ENCODE assay signal across 35 cellular contexts in genomic region chr3:40254491-40254890, GRCh38.
"Had no signal": no experiment of that assay in that cellular context is flagged by ENCODE, and none has a peak within 500 bp of the region (broad histone marks: within the 10 kb centered on the region; RNA-seq: fewer than 3 reads in every experiment).

No MANE protein-coding gene starts in this region.

- H3K36me3 Mint-ChIP-seq: activated naive CD4-positive, alpha-beta T cell treated with anti-CD3 and anti-CD28 coated beads, Interleukin-2, amount 10 ng/mL, durations not matched to agents 7 days and 5 days; activated naive CD8-positive, alpha-beta T cell treated with anti-CD3 and anti-CD28 coated beads, Interleukin-2, amount 10 ng/mL, durations not matched to agents 7 days and 5 days; brain had no signal

- H3K4me1 ChIP-seq: ascending aorta had no signal

- H3K9me3 Mint-ChIP-seq: activated B cell treated with CpG ODN at 0.5 μM for 24 hours; activated CD4-positive, alpha-beta memory T cell treated with anti-CD3 and anti-CD28 coated beads for 36 hours; activated CD4-positive, alpha-beta T cell treated with anti-CD3 and anti-CD28 coated beads, Interleukin-2, amount 10 ng/mL, durations not matched to agents 24 days and 14 days; activated CD8-positive, alpha-beta T cell treated with anti-CD3 and anti-CD28 coated beads for 36 hours; activated naive CD4-positive, alpha-beta T cell treated with anti-CD3 and anti-CD28 coated beads, Interleukin-2, amount 10 ng/mL, durations not matched to agents 7 days and 5 days; activated naive CD4-positive, alpha-beta T cell treated with anti-CD3 and anti-CD28 coated beads, Interleukin-2, amount 50 U/mL, for 24 hours; activated naive CD8-positive, alpha-beta T cell treated with anti-CD3 and anti-CD28 coated beads, Interleukin-2, amount 10 ng/mL, durations not matched to agents 7 days and 5 days; activated naive CD8-positive, alpha-beta T cell treated with anti-CD3 and anti-CD28 coated beads, Interleukin-2, amount 50 U/mL, for 24 hours; activated T-cell treated with anti-CD3 and anti-CD28 coated beads, Interleukin-2, amount 50 U/mL, for 24 hours; activated T-helper 2 cell treated with anti-CD3 and anti-CD28 coated beads, Interferon-gamma antibody, Interleukin-2, Interleukin-4, amounts not matched to agents 10 μg/mL and 5 μg/mL and 100 μg/mL, durations not matched to agents 14 hours and 24 hours and 36 hours; brain; central memory CD8-positive, alpha-beta T cell; T-helper 1 cell treated with Interleukin-12 subunit alpha and Interleukin-12 subunit beta and Interleukin-4 antibody, amounts not matched to agents 30 μg/mL and 1 μg/mL, for 36 hours; T-helper 2 cell treated with Interferon-gamma antibody and Interleukin-4, amounts not matched to agents 5 μg/mL and 100 μg/mL, for 36 hours had no signal

- FAIRE-seq: bronchial epithelial cell, TTC549 had no signal

- H3K4me3 Mint-ChIP-seq: activated B cell treated with CpG ODN at 0.5 μM for 24 hours; activated CD4-positive, alpha-beta memory T cell treated with anti-CD3 and anti-CD28 coated beads for 36 hours; activated CD4-positive, alpha-beta T cell treated with anti-CD3 and anti-CD28 coated beads, Interleukin-2, amount 10 ng/mL, durations not matched to agents 24 days and 14 days; activated CD8-positive, alpha-beta T cell treated with anti-CD3 and anti-CD28 coated beads for 36 hours; activated naive CD4-positive, alpha-beta T cell treated with anti-CD3 and anti-CD28 coated beads, Interleukin-2, amount 10 ng/mL, durations not matched to agents 7 days and 5 days; activated naive CD4-positive, alpha-beta T cell treated with anti-CD3 and anti-CD28 coated beads, Interleukin-2, amount 50 U/mL, for 24 hours; activated naive CD8-positive, alpha-beta T cell; activated naive CD8-positive, alpha-beta T cell treated with anti-CD3 and anti-CD28 coated beads, Interleukin-2, amount 10 ng/mL, durations not matched to agents 7 days and 5 days; activated naive CD8-positive, alpha-beta T cell treated with anti-CD3 and anti-CD28 coated beads, Interleukin-2, amount 50 U/mL, for 24 hours; activated T-cell treated with anti-CD3 and anti-CD28 coated beads, Interleukin-2, amount 50 U/mL, for 24 hours; brain; central memory CD8-positive, alpha-beta T cell; T-helper 1 cell treated with Interleukin-12 subunit alpha and Interleukin-12 subunit beta and Interleukin-4 antibody, amounts not matched to agents 30 μg/mL and 1 μg/mL, for 36 hours; T-helper 2 cell treated with Interferon-gamma antibody and Interleukin-4, amounts not matched to agents 5 μg/mL and 100 μg/mL, for 36 hours had no signal

- H3K27ac ChIP-seq: ascending aorta, cardiac muscle cell had no signal

- H3K4me1 Mint-ChIP-seq: activated B cell treated with CpG ODN at 0.5 μM for 24 hours; activated CD4-positive, alpha-beta T cell treated with anti-CD3 and anti-CD28 coated beads, Interleukin-2, amount 10 ng/mL, durations not matched to agents 24 days and 14 days; activated naive CD4-positive, alpha-beta T cell treated with anti-CD3 and anti-CD28 coated beads, Interleukin-2, amount 10 ng/mL, durations not matched to agents 7 days and 5 days; activated naive CD4-positive, alpha-beta T cell treated with anti-CD3 and anti-CD28 coated beads, Interleukin-2, amount 50 U/mL, for 24 hours; activated naive CD8-positive, alpha-beta T cell treated with anti-CD3 and anti-CD28 coated beads, Interleukin-2, amount 10 ng/mL, durations not matched to agents 7 days and 5 days; activated naive CD8-positive, alpha-beta T cell treated with anti-CD3 and anti-CD28 coated beads, Interleukin-2, amount 50 U/mL, for 24 hours; brain; central memory CD8-positive, alpha-beta T cell had no signal

- DNase-seq: activated B cell treated with CpG ODN at 0.5 μM for 24 hours; activated CD4-positive, alpha-beta memory T cell treated with anti-CD3 and anti-CD28 coated beads for 36 hours; activated CD4-positive, alpha-beta T cell treated with anti-CD3 and anti-CD28 coated beads for 4 hours; activated CD4-positive, alpha-beta T cell treated with anti-CD3 and anti-CD28 coated beads, Interleukin-2, amount 10 ng/mL, durations not matched to agents 24 days and 14 days; activated CD4-positive, alpha-beta T cell treated with anti-CD3 and anti-CD28 coated beads, Interleukin-2, amount 50 U/mL, for 1 hour; activated CD4-positive, alpha-beta T cell treated with anti-CD3 and anti-CD28 coated beads, Interleukin-2, amount 50 U/mL, for 4 hours; activated CD4-positive, CD25-positive, alpha-beta regulatory T cell treated with anti-CD3 and anti-CD28 coated beads, Interleukin-2, amount 50 U/mL, for 72 hours; activated CD8-positive, alpha-beta memory T cell treated with anti-CD3 and anti-CD28 coated beads, Interleukin-2, amount 50 U/mL, for 4 hours; activated CD8-positive, alpha-beta T cell treated with anti-CD3 and anti-CD28 coated beads for 36 hours; activated effector memory CD4-positive, alpha-beta T cell treated with Interleukin-2 at 50 U/mL for 16 hours; activated gamma-delta T cell; activated naive CD4-positive, alpha-beta T cell treated with anti-CD3 and anti-CD28 coated beads, Interleukin-2, amount 10 ng/mL, durations not matched to agents 7 days and 5 days; activated naive CD4-positive, alpha-beta T cell treated with Interleukin-2 at 50 U/mL for 16 hours; activated naive CD8-positive, alpha-beta T cell treated with anti-CD3 and anti-CD28 coated beads, Interleukin-2, amount 10 ng/mL, durations not matched to agents 7 days and 5 days; activated naive CD8-positive, alpha-beta T cell treated with anti-CD3 and anti-CD28 coated beads, Interleukin-2, amount 50 U/mL, for 24 hours; activated T-cell treated with anti-CD3 and anti-CD28 coated beads for 4 hours; activated T-cell treated with anti-CD3 and anti-CD28 coated beads, Interleukin-2, amount 50 U/mL, for 24 hours; activated T-cell treated with anti-CD3 and anti-CD28 coated beads, Interleukin-2, amount 50 U/mL, for 48 hours; amygdala; anterior cingulate cortex; caudate nucleus; cerebellar nuclear complex; T-helper 2 cell; T-helper 9 cell had no signal

- H3K27ac Mint-ChIP-seq: activated B cell treated with CpG ODN at 0.5 μM for 24 hours; activated CD4-positive, alpha-beta memory T cell treated with anti-CD3 and anti-CD28 coated beads for 36 hours; activated CD4-positive, alpha-beta T cell treated with anti-CD3 and anti-CD28 coated beads, Interleukin-2, amount 10 ng/mL, durations not matched to agents 24 days and 14 days; activated CD8-positive, alpha-beta T cell treated with anti-CD3 and anti-CD28 coated beads for 36 hours; activated naive CD4-positive, alpha-beta T cell treated with anti-CD3 and anti-CD28 coated beads, Interleukin-2, amount 10 ng/mL, durations not matched to agents 7 days and 5 days; activated naive CD4-positive, alpha-beta T cell treated with anti-CD3 and anti-CD28 coated beads, Interleukin-2, amount 50 U/mL, for 24 hours; activated naive CD8-positive, alpha-beta T cell; activated naive CD8-positive, alpha-beta T cell treated with anti-CD3 and anti-CD28 coated beads, Interleukin-2, amount 10 ng/mL, durations not matched to agents 7 days and 5 days; activated naive CD8-positive, alpha-beta T cell treated with anti-CD3 and anti-CD28 coated beads, Interleukin-2, amount 50 U/mL, for 24 hours; activated T-cell treated with anti-CD3 and anti-CD28 coated beads, Interleukin-2, amount 50 U/mL, for 24 hours; activated T-helper 2 cell treated with anti-CD3 and anti-CD28 coated beads, Interferon-gamma antibody, Interleukin-2, Interleukin-4, amounts not matched to agents 10 μg/mL and 5 μg/mL and 100 μg/mL, durations not matched to agents 14 hours and 24 hours and 36 hours; T-helper 1 cell treated with Interleukin-12 subunit alpha and Interleukin-12 subunit beta and Interleukin-4 antibody, amounts not matched to agents 30 μg/mL and 1 μg/mL, for 36 hours; T-helper 2 cell treated with Interferon-gamma antibody and Interleukin-4, amounts not matched to agents 5 μg/mL and 100 μg/mL, for 36 hours had no signal

- H3K4me3 ChIP-seq: ascending aorta, cardiac muscle cell had no signal

- H3K9me3 ChIP-seq: ascending aorta had no signal

- H3K27me3 Mint-ChIP-seq: activated B cell treated with CpG ODN at 0.5 μM for 24 hours; activated CD4-positive, alpha-beta memory T cell treated with anti-CD3 and anti-CD28 coated beads for 36 hours; activated CD8-positive, alpha-beta T cell treated with anti-CD3 and anti-CD28 coated beads for 36 hours; activated naive CD4-positive, alpha-beta T cell treated with anti-CD3 and anti-CD28 coated beads, Interleukin-2, amount 10 ng/mL, durations not matched to agents 7 days and 5 days; activated naive CD4-positive, alpha-beta T cell treated with anti-CD3 and anti-CD28 coated beads, Interleukin-2, amount 50 U/mL, for 24 hours; activated naive CD8-positive, alpha-beta T cell; activated naive CD8-positive, alpha-beta T cell treated with anti-CD3 and anti-CD28 coated beads, Interleukin-2, amount 10 ng/mL, durations not matched to agents 7 days and 5 days; activated naive CD8-positive, alpha-beta T cell treated with anti-CD3 and anti-CD28 coated beads, Interleukin-2, amount 50 U/mL, for 24 hours; activated T-cell treated with anti-CD3 and anti-CD28 coated beads, Interleukin-2, amount 50 U/mL, for 24 hours; brain; central memory CD8-positive, alpha-beta T cell had no signal

- H3K36me3 ChIP-seq: ascending aorta, cardiac muscle cell had no signal

- ATAC-seq: activated CD8-positive, alpha-beta T cell treated with anti-CD3 and anti-CD28 coated beads for 36 hours; activated naive CD8-positive, alpha-beta T cell treated with anti-CD3 and anti-CD28 coated beads, Interleukin-2, amount 50 U/mL, for 24 hours had no signal

- H3K27me3 ChIP-seq: ascending aorta, cardiac muscle cell had no signal
